1 cellular context compared by ENCODE assay signal in genomic region chr12:93848453-93849120, GRCh38.
A peak's percentile ranks its signal among the peaks of the same experiment; 100 is the strongest.
TF ChIP-seq lines count a peak whose summit lies in the region.

No MANE protein-coding gene starts in this region.

TF ChIP-seq in K562, 482 proteins besides CTCF, POLR2A, EP300 and RAD21 (continued from another document and continues in another):
- TF ChIP-seq ZBTB40 (IDR thresholded peaks at IDR 0.05) (peak; percentile 64), ZBTB40 (CRISPR knock-in tag; IDR thresholded peaks at IDR 0.05) (no peak), ZBTB9 (CRISPR knock-in tag; IDR thresholded peaks at IDR 0.05) (no peak), GATAD2B (IDR thresholded peaks at IDR 0.05; ENCODE audit: borderline replicate concordance) (no peak), CHD7 (IDR thresholded peaks at IDR 0.05; ENCODE audit: low read depth, low read length) (no peak), ZNF224 (CRISPR knock-in tag; IDR thresholded peaks at IDR 0.05) (no peak), NKRF (IDR thresholded peaks at IDR 0.05; ENCODE audit: borderline replicate concordance) (no peak), VEZF1 (CRISPR knock-in tag; IDR thresholded peaks at IDR 0.05) (no peak), ZNF316 (IDR thresholded peaks at IDR 0.05) (no peak), RBM25 (IDR thresholded peaks at IDR 0.05; ENCODE audit: low read depth, low read length, severe bottlenecking) (peak; percentile 93), RBM15 (IDR thresholded peaks at IDR 0.05; ENCODE audit: insufficient read depth, low read length) (no peak), PHB (CRISPR knock-in tag; IDR thresholded peaks at IDR 0.05) (no peak), SMARCA5 (IDR thresholded peaks at IDR 0.05) (peak; percentile 38; the same call in 1 of the 2 replicates), ZBTB43 (CRISPR knock-in tag; IDR thresholded peaks at IDR 0.05) (0 out of 2 replicates have a peak, but pooled peaks have one; percentile 24), ETV6 (IDR thresholded peaks at IDR 0.05; ENCODE audit: borderline replicate concordance in 1 of 2, low read depth in 2 of 2, low read length in 1 of 2) (peak in 1 of 2 experiments; percentile 75; a peak in 2 of 4 replicates), ETV6 (CRISPR knock-in tag; IDR thresholded peaks at IDR 0.05; ENCODE audit: borderline replicate concordance) (no peak), GTF3C2 (IDR thresholded peaks at IDR 0.05; ENCODE audit: borderline replicate concordance, extremely low read depth, insufficient read length) (no peak), MCM2 (IDR thresholded peaks at IDR 0.05; ENCODE audit: low read depth) (no peak)
